In genomic region chr12:18716236-18716635, GRCh38 we compare ENCODE assay signal across 2 cellular contexts.
TF ChIP-seq lines count a peak whose summit lies in the region.

No MANE protein-coding gene starts in this region.

TF ChIP-seq in IMR-90, 13 proteins besides CTCF, POLR2A, EP300 and RAD21:
- TF ChIP-seq CEBPB (IDR thresholded peaks at IDR 0.05; ENCODE audit: low read depth, low read length) = 0 out of 2 replicates have a peak, but pooled peaks have one; percentile 31
- TF ChIP-seq SMC3 (IDR thresholded peaks at IDR 0.05; ENCODE audit: low read depth, low read length) = no peak
- no peak for TF ChIP-seq CHD1 (IDR thresholded peaks at IDR 0.05; ENCODE audit: low read depth, low read length)

TF ChIP-seq in H1, 55 proteins besides CTCF, POLR2A, EP300 and RAD21:
- no peak for TF ChIP-seq SP2 (IDR thresholded peaks at IDR 0.05; ENCODE audit: low read length)
- peak; percentile 42; the same call in 1 of the 2 replicates for TF ChIP-seq CEBPB (IDR thresholded peaks at IDR 0.05; ENCODE audit: low read depth, low read length)
- no peak for TF ChIP-seq TAF7 (optimal IDR thresholded peaks at IDR 0.05; ENCODE audit: borderline replicate concordance, low read depth, low read length)
- no peak; the same call in 1 of the 2 replicates for TF ChIP-seq ZNF274 (IDR thresholded peaks at IDR 0.05; ENCODE audit: borderline replicate concordance, extremely low read depth, low read length)
TF ChIP-seq in H1: peak in this region for 1.
